ENCODE assay signal across 13 cellular contexts in the genomic region with DNA sequence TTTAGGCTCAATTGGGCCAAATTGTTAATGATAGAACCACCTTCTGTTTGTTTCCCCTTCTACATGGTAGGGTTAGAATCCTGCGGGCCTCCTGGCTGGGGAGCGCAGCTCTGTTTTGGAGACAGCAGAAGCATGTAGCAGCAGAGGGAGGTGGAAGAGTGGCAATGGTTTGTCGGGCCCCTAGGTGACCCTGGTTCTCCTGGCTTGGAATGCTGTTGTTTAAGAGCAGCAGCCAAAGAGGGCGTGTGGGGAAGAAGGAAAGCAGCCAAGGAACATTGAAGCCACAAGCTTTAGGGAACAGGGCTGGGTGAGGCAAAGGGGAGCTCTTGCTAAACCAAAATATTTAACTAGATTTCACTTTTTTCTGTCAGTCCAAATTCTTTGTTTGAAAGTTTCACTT.
DNase-seq lines count a peak whose midpoint lies in the region; ATAC-seq and TF ChIP-seq lines count a peak whose summit lies in the region.
"Had no signal": no experiment of that assay in that cellular context is flagged by ENCODE, and none has a peak within 500 bp of the region (broad histone marks: within the 10 kb centered on the region; RNA-seq: fewer than 3 reads in every experiment).

No MANE protein-coding gene starts in this region.

- no peak for TF ChIP-seq POLR2A in esophagus muscularis mucosa (IDR thresholded peaks at IDR 0.05; ENCODE audit: low read depth)

- no peak for TF ChIP-seq EP300 in esophagus muscularis mucosa (IDR thresholded peaks at IDR 0.05)

- H3K9me3 ChIP-seq in esophagus muscularis mucosa (no peaks in the 10 kb centered on the region), lower lobe of right lung (no peaks in the 10 kb centered on the region), thoracic aorta (no peaks in the 10 kb centered on the region)

- H3K27ac ChIP-seq in esophagus muscularis mucosa (replicated peaks in 1 of 4), result peak overlapping the region; percentile 53 to 77 (median 71)
- H3K27ac ChIP-seq in lower lobe of right lung, result peak overlapping the region; percentile 64
- peak overlapping the region; percentile 64 to 70 for H3K27ac ChIP-seq in thoracic aorta
- H3K27ac ChIP-seq in coronary artery, result no peak overlapping the region

- H3K4me3 ChIP-seq in esophagus muscularis mucosa (no peak overlapping the region), lower lobe of right lung (no peak overlapping the region), thoracic aorta (no peak overlapping the region), coronary artery (no peak overlapping the region)

- TF ChIP-seq CTCF in esophagus muscularis mucosa (IDR thresholded peaks at IDR 0.05), result peak in 1 of 3 experiments; percentile 5
- TF ChIP-seq CTCF in lower lobe of right lung (IDR thresholded peaks at IDR 0.05), result no peak
- TF ChIP-seq CTCF in thoracic aorta (IDR thresholded peaks at IDR 0.05), result no peak
- TF ChIP-seq CTCF in coronary artery (IDR thresholded peaks at IDR 0.05), result no peak

- DNase-seq in LHCN-M2 (ENCODE audit: low read depth) (peak; percentile 38), esophagus muscularis mucosa (ENCODE audit: extremely low spot score) (peak; percentile 93), lower lobe of right lung (peak; percentile 58), thoracic aorta (ENCODE audit: low spot score) (no peak), coronary artery (ENCODE audit: low spot score) (no peak), NCI-H1694 treated with DMSO at 0.1 percent for 48 hours (lab: John Stamatoyannopoulos, UW) (no peak)
- no peak for DNase-seq in activated CD4-positive, alpha-beta T cell treated with anti-CD3 and anti-CD28 coated beads, Interleukin-2, amount 50 U/mL, for 1 hour
- DNase-seq: activated B cell treated with CpG ODN at 0.5 μM for 24 hours; activated effector memory CD4-positive, alpha-beta T cell treated with Interleukin-2 at 50 U/mL for 16 hours; immature natural killer cell; NCI-H226; occipital lobe had no signal

- H3K36me3 ChIP-seq in esophagus muscularis mucosa (no peaks in the 10 kb centered on the region), lower lobe of right lung (no peaks in the 10 kb centered on the region), thoracic aorta (no peaks in the 10 kb centered on the region)

- intact Hi-C loops in esophagus muscularis mucosa (cut with DNase I) (no loop called here), lower lobe of right lung (cut with DNase I) (no loop called here)

- 37% methylated on average over 4 of the region's 4 CpGs for WGBS in esophagus muscularis mucosa

- H3K4me1 ChIP-seq in esophagus muscularis mucosa (peaks cover 51 to 58% (median 55%) of the 10 kb centered on the region in 4 donors), lower lobe of right lung (peaks cover 31% of the 10 kb centered on the region), thoracic aorta (ENCODE audit: control insufficient read depth in 1 of 2, low read depth in 2 of 2) (peaks cover 22 to 51% of the 10 kb centered on the region in 2 donors)

- peak; percentile 73 to 82 for ATAC-seq in lower lobe of right lung
- ATAC-seq in thoracic aorta (ENCODE audit: insufficient number of reproducible peaks, low FRiP score, low read depth), result no peak
- no peak for ATAC-seq in GM21737 (IDR thresholded peaks at IDR 0.05; ENCODE audit: unreplicated experiment)

- no peaks in the 10 kb centered on the region for H3K27me3 ChIP-seq in esophagus muscularis mucosa
- H3K27me3 ChIP-seq in lower lobe of right lung (ENCODE audit: low read depth), result no peaks in the 10 kb centered on the region
- no peaks in the 10 kb centered on the region for H3K27me3 ChIP-seq in thoracic aorta (replicated peaks; ENCODE audit: insufficient read depth)

Comparison
In these comparisons a context has a peak if more than half of its experiments do, and no peak if none do; other contexts are left out.
1. DNase-seq: peak in LHCN-M2 (single experiment), esophagus muscularis mucosa (single experiment) and lower lobe of right lung (single experiment); none in thoracic aorta (single experiment), activated CD4-positive, alpha-beta T cell treated with anti-CD3 and anti-CD28 coated beads, Interleukin-2, amount 50 U/mL, for 1 hour (single experiment), coronary artery (single experiment) and NCI-H1694 treated with DMSO at 0.1 percent for 48 hours (single experiment).
2. H3K27ac ChIP-seq: peak in esophagus muscularis mucosa (4 of 4), lower lobe of right lung (single experiment) and thoracic aorta (2 of 2); none in coronary artery (0 of 2).
3. ATAC-seq: peak in lower lobe of right lung (2 of 2); none in thoracic aorta (single experiment) and GM21737 (single experiment).